In genomic region chr1:236323819-236324411, GRCh38 we compare ENCODE assay signal across 11 cellular contexts.
"Had no signal": no experiment of that assay in that cellular context is flagged by ENCODE, and none has a peak within 500 bp of the region (broad histone marks: within the 10 kb centered on the region; RNA-seq: fewer than 3 reads in every experiment).

No MANE protein-coding gene starts in this region.

- ATAC-seq: GM23338, HCT116 had no signal

- H3K4me2 ChIP-seq: GM23338 had no signal

- H2AFZ ChIP-seq: GM23248, GM23338 had no signal

- H3K4me3 ChIP-seq: GM23248, GM23338, HAP-1 had no signal

- H3K9ac ChIP-seq: GM23248 had no signal

- H3K9me3 ChIP-seq: HAP-1 had no signal

- FAIRE-seq: H1, H54 had no signal

- H3K36me3 ChIP-seq: HAP-1 had no signal

- H3K4me1 ChIP-seq: HAP-1 had no signal

- DNase-seq: GM23248, GOT3, H7, H9, HCEC 1CT, HFFc6 had no signal

- H3K27ac ChIP-seq: GM23248 had no signal
